ENCODE assay signal across 8 cellular contexts in genomic region chr14:60247994-60248696, GRCh38. TPM values are rescaled to one million over a fixed set of nuclear protein-coding genes. Genes with fewer than 3 reads are reported as not detected.
DNase-seq lines count a peak whose midpoint lies in the region; ATAC-seq lines count a peak whose summit lies in the region.

No MANE protein-coding gene starts in this region.

- peak; percentile 61 for ATAC-seq in GM21723 (IDR thresholded peaks at IDR 0.05; ENCODE audit: unreplicated experiment)
- peak; percentile 69 to 70 for ATAC-seq in naive thymus-derived CD8-positive, alpha-beta T cell
- ATAC-seq in stimulated activated naive B cell treated with anti-CD40 and anti-IgM and Interleukin-4, amounts not matched to agents 10 μg/mL and 1 μg/mL and 100 μg/mL, for 72 hours (replicated peaks): peak; percentile 73 to 75

- POLR2A ChIA-PET in naive thymus-derived CD8-positive, alpha-beta T cell (lab: Charles Lee): interaction anchor here (0.6 to 2.5 kb wide), 23 partner anchors 9 to 1950 kb away, joined by 3 to 31 read pairs (median 4); partner anchors contain the start of genes ARID4A, DHRS7, JKAMP and L3HYPDH

- intact Hi-C loops in activated T-helper 2 cell treated with anti-CD3 and anti-CD28 coated beads, Interferon-gamma antibody, Interleukin-2, Interleukin-4, amounts not matched to agents 10 μg/mL and 5 μg/mL and 100 μg/mL, durations not matched to agents 14 hours and 24 hours and 36 hours (cut with micrococcal nuclease): loop anchor here (1.0 to 5.0 kb wide), 7 partner anchors 41 to 1515 kb away; partner anchors contain the start of genes DAAM1, DHRS7, PCNX4 and SNAPC1

- in situ Hi-C loops in KBM-7 (cut with MboI; ENCODE audit: low pct_unique_long_range_greater_than_20kb, low sequenced_read_pairs): no loop called here

- H3K36me3 Mint-ChIP-seq in activated T-helper 2 cell treated with anti-CD3 and anti-CD28 coated beads, Interferon-gamma antibody, Interleukin-2, Interleukin-4, amounts not matched to agents 10 μg/mL and 5 μg/mL and 100 μg/mL, durations not matched to agents 14 hours and 24 hours and 36 hours (ENCODE audit: low read depth): peaks cover 19% of the 10 kb centered on the region
- H3K36me3 Mint-ChIP-seq in naive thymus-derived CD8-positive, alpha-beta T cell: no peaks in the 10 kb centered on the region
- H3K36me3 Mint-ChIP-seq in stimulated activated naive B cell treated with anti-CD40 and anti-IgM and Interleukin-4, amounts not matched to agents 10 μg/mL and 1 μg/mL and 100 μg/mL, for 72 hours: peaks cover 8% of the 10 kb centered on the region in 2 donors

- H3K4me1 Mint-ChIP-seq in activated T-helper 2 cell treated with anti-CD3 and anti-CD28 coated beads, Interferon-gamma antibody, Interleukin-2, Interleukin-4, amounts not matched to agents 10 μg/mL and 5 μg/mL and 100 μg/mL, durations not matched to agents 14 hours and 24 hours and 36 hours (ENCODE audit: low read depth): peaks cover 47% of the 10 kb centered on the region
- H3K4me1 Mint-ChIP-seq in naive thymus-derived CD8-positive, alpha-beta T cell: peaks cover 29 to 54% (median 41%) of the 10 kb centered on the region in 4 donors
- H3K4me1 Mint-ChIP-seq in stimulated activated naive B cell treated with anti-CD40 and anti-IgM and Interleukin-4, amounts not matched to agents 10 μg/mL and 1 μg/mL and 100 μg/mL, for 72 hours: peaks cover 16 to 46% of the 10 kb centered on the region in 2 donors

- peak; percentile 83 for DNase-seq in DMS114 treated with DMSO at 0.1 percent for 48 hours (lab: John Stamatoyannopoulos, UW; ENCODE audit: unreplicated experiment)
- peak; percentile 92 for DNase-seq in KBM-7
- peak; percentile 97 for DNase-seq in RKO (ENCODE audit: low spot score)
- peak; percentile 79 for DNase-seq in activated T-helper 2 cell treated with anti-CD3 and anti-CD28 coated beads, Interferon-gamma antibody, Interleukin-2, Interleukin-4, amounts not matched to agents 10 μg/mL and 5 μg/mL and 100 μg/mL, durations not matched to agents 14 hours and 24 hours and 36 hours (ENCODE audit: low spot score)
- DNase-seq in fibroblast of peridontal ligament (ENCODE audit: extremely low read depth): peak; percentile 93
- peak; percentile 56 to 91 (median 81) for DNase-seq in naive thymus-derived CD8-positive, alpha-beta T cell
- DNase-seq in stimulated activated naive B cell treated with anti-CD40 and anti-IgM and Interleukin-4, amounts not matched to agents 10 μg/mL and 1 μg/mL and 100 μg/mL, for 72 hours: peak; percentile 84

- H3K27me3 Mint-ChIP-seq in activated T-helper 2 cell treated with anti-CD3 and anti-CD28 coated beads, Interferon-gamma antibody, Interleukin-2, Interleukin-4, amounts not matched to agents 10 μg/mL and 5 μg/mL and 100 μg/mL, durations not matched to agents 14 hours and 24 hours and 36 hours (ENCODE audit: low read depth): no peaks in the 10 kb centered on the region
- H3K27me3 Mint-ChIP-seq in naive thymus-derived CD8-positive, alpha-beta T cell: peaks cover 0 to 3% (median 0%) of the 10 kb centered on the region in 5 donors
- no peaks in the 10 kb centered on the region for H3K27me3 Mint-ChIP-seq in stimulated activated naive B cell treated with anti-CD40 and anti-IgM and Interleukin-4, amounts not matched to agents 10 μg/mL and 1 μg/mL and 100 μg/mL, for 72 hours

- peak overlapping the region; percentile 95 for H3K4me3 Mint-ChIP-seq in activated T-helper 2 cell treated with anti-CD3 and anti-CD28 coated beads, Interferon-gamma antibody, Interleukin-2, Interleukin-4, amounts not matched to agents 10 μg/mL and 5 μg/mL and 100 μg/mL, durations not matched to agents 14 hours and 24 hours and 36 hours (ENCODE audit: low read depth)
- peak overlapping the region; percentile 90 to 99 (median 98) for H3K4me3 Mint-ChIP-seq in naive thymus-derived CD8-positive, alpha-beta T cell
- peak overlapping the region; percentile 96 to 97 for H3K4me3 Mint-ChIP-seq in stimulated activated naive B cell treated with anti-CD40 and anti-IgM and Interleukin-4, amounts not matched to agents 10 μg/mL and 1 μg/mL and 100 μg/mL, for 72 hours

- H3K9me3 Mint-ChIP-seq in activated T-helper 2 cell treated with anti-CD3 and anti-CD28 coated beads, Interferon-gamma antibody, Interleukin-2, Interleukin-4, amounts not matched to agents 10 μg/mL and 5 μg/mL and 100 μg/mL, durations not matched to agents 14 hours and 24 hours and 36 hours: no peaks in the 10 kb centered on the region
- H3K9me3 Mint-ChIP-seq in naive thymus-derived CD8-positive, alpha-beta T cell: no peaks in the 10 kb centered on the region
- H3K9me3 Mint-ChIP-seq in stimulated activated naive B cell treated with anti-CD40 and anti-IgM and Interleukin-4, amounts not matched to agents 10 μg/mL and 1 μg/mL and 100 μg/mL, for 72 hours: no peaks in the 10 kb centered on the region

- peak overlapping the region; percentile 100 for H3K27ac Mint-ChIP-seq in activated T-helper 2 cell treated with anti-CD3 and anti-CD28 coated beads, Interferon-gamma antibody, Interleukin-2, Interleukin-4, amounts not matched to agents 10 μg/mL and 5 μg/mL and 100 μg/mL, durations not matched to agents 14 hours and 24 hours and 36 hours
- H3K27ac Mint-ChIP-seq in naive thymus-derived CD8-positive, alpha-beta T cell: peak overlapping the region; percentile 98 to 100 (median 100)
- H3K27ac Mint-ChIP-seq in stimulated activated naive B cell treated with anti-CD40 and anti-IgM and Interleukin-4, amounts not matched to agents 10 μg/mL and 1 μg/mL and 100 μg/mL, for 72 hours: peak overlapping the region; percentile 100

RNA-seq across cellular contexts. Expression of gene PPM1A, which starts 0.9 kb away (rescaled TPM):
- total RNA-seq in activated T-helper 2 cell treated with anti-CD3 and anti-CD28 coated beads, Interferon-gamma antibody, Interleukin-2, Interleukin-4, amounts not matched to agents 10 μg/mL and 5 μg/mL and 100 μg/mL, durations not matched to agents 14 hours and 24 hours and 36 hours: 45.7 and 48.2 TPM in 2 replicates
- total RNA-seq in naive thymus-derived CD8-positive, alpha-beta T cell: 10 to 100 TPM; 47.5 to 48.3 TPM
- polyA plus RNA-seq in naive thymus-derived CD8-positive, alpha-beta T cell: 10 to 100 TPM; 15.0 to 18.0 (median 16.9) TPM

Comparison
In these comparisons a context has a peak if more than half of its experiments do, and no peak if none do; other contexts are left out.
1. Peak in every context shown above with its lines: DNase-seq and ATAC-seq.